In the genomic region with DNA sequence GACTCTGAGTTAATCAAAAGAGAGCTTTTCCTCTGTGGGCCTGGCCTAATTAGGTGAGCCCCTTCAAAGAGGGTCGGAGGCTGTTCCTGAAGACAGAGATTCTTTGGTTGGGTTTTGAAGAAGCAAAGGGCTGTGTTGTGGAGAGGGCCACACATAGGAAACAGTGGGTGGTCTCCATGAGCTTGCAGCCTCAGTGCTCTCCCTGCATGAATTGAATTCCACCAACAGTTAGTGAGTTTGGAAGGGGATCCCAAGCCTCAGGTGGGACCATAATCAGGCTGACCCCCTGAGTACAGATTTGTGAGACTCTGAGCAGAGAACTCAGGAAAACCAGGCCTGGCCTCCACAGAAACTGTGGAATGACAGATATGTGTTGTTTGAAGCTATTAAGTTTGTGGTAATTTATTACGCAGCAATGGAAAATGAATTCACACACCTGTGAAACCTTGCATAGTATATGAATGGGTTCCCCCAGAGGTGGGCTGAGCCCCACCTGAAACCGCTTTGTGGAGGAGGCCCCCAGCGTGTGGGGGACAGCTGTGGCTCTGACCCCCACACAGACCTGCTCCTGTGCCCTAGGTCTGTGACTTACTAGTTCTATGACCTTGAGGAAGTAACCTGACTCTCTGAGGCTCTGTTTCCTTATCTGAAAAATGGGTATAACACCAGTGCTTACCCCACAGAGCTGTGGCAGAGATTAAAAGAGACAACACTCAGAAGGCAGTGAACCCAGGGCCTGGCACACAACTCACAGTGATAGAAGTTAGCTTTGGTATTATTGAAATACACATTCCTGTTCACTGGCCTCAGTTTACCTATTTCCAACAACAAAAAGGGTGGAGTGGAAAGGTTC, we compare ENCODE assay signal across 1 cellular context.
TF ChIP-seq lines count a peak whose summit lies in the region.

No MANE protein-coding gene starts in this region.

TF ChIP-seq in K562, 482 proteins besides CTCF, POLR2A, EP300 and RAD21 (continued from another document):
- no peak for TF ChIP-seq TFE3 (CRISPR knock-in tag; IDR thresholded peaks at IDR 0.05)
- no peak for TF ChIP-seq THRB (CRISPR knock-in tag; conservative IDR thresholded peaks at IDR 0.05)
- TF ChIP-seq BCOR (IDR thresholded peaks at IDR 0.05): 0 out of 2 replicates have a peak, but pooled peaks have one; percentile 21
- no peak for TF ChIP-seq CHD2 (IDR thresholded peaks at IDR 0.05; ENCODE audit: low read depth, low read length)
- no peak for TF ChIP-seq RBM34 (IDR thresholded peaks at IDR 0.05; ENCODE audit: borderline replicate concordance, insufficient read depth, low read length)
- no peak for TF ChIP-seq ZNF644 (tag; IDR thresholded peaks at IDR 0.05; ENCODE audit: low read depth)
- TF ChIP-seq SMARCC2 (IDR thresholded peaks at IDR 0.05; ENCODE audit: low read depth): no peak
- no peak for TF ChIP-seq SMAD3 (CRISPR knock-in tag; conservative IDR thresholded peaks at IDR 0.05)
- peak; percentile 55 for TF ChIP-seq RBM25 (IDR thresholded peaks at IDR 0.05; ENCODE audit: low read depth, low read length, severe bottlenecking)
- no peak for TF ChIP-seq SOX6 (IDR thresholded peaks at IDR 0.05)
- no peak for TF ChIP-seq ZNF134 (CRISPR knock-in tag; conservative IDR thresholded peaks at IDR 0.05)
- TF ChIP-seq, protein P1, sequence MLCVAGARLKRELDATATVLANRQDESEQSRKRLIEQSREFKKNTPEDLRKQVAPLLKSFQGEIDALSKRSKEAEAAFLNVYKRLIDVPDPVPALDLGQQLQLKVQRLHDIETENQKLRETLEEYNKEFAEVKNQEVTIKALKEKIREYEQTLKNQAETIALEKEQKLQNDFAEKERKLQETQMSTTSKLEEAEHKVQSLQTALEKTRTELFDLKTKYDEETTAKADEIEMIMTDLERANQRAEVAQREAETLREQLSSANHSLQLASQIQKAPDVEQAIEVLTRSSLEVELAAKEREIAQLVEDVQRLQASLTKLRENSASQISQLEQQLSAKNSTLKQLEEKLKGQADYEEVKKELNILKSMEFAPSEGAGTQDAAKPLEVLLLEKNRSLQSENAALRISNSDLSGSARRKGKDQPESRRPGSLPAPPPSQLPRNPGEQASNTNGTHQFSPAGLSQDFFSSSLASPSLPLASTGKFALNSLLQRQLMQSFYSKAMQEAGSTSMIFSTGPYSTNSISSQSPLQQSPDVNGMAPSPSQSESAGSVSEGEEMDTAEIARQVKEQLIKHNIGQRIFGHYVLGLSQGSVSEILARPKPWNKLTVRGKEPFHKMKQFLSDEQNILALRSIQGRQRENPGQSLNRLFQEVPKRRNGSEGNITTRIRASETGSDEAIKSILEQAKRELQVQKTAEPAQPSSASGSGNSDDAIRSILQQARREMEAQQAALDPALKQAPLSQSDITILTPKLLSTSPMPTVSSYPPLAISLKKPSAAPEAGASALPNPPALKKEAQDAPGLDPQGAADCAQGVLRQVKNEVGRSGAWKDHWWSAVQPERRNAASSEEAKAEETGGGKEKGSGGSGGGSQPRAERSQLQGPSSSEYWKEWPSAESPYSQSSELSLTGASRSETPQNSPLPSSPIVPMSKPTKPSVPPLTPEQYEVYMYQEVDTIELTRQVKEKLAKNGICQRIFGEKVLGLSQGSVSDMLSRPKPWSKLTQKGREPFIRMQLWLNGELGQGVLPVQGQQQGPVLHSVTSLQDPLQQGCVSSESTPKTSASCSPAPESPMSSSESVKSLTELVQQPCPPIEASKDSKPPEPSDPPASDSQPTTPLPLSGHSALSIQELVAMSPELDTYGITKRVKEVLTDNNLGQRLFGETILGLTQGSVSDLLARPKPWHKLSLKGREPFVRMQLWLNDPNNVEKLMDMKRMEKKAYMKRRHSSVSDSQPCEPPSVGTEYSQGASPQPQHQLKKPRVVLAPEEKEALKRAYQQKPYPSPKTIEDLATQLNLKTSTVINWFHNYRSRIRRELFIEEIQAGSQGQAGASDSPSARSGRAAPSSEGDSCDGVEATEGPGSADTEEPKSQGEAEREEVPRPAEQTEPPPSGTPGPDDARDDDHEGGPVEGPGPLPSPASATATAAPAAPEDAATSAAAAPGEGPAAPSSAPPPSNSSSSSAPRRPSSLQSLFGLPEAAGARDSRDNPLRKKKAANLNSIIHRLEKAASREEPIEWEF (CRISPR knock-in tag; IDR thresholded peaks at IDR 0.05): no peak
- TF ChIP-seq RBM17 (IDR thresholded peaks at IDR 0.05; ENCODE audit: borderline replicate concordance, low read depth, low read length): no peak
- TF ChIP-seq RHOXF2B (CRISPR knock-in tag; conservative IDR thresholded peaks at IDR 0.05): no peak
- TF ChIP-seq, protein P2, sequence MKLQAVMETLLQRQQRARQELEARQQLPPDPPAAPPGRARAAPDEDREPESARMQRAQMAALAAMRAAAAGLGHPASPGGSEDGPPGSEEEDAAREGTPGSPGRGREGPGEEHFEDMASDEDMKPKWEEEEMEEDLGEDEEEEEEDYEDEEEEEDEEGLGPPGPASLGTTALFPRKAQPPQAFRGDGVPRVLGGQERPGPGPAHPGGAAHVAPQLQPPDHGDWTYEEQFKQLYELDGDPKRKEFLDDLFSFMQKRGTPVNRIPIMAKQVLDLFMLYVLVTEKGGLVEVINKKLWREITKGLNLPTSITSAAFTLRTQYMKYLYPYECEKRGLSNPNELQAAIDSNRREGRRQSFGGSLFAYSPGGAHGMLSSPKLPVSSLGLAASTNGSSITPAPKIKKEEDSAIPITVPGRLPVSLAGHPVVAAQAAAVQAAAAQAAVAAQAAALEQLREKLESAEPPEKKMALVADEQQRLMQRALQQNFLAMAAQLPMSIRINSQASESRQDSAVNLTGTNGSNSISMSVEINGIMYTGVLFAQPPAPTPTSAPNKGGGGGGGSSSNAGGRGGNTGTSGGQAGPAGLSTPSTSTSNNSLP (IDR thresholded peaks at IDR 0.05; ENCODE audit: borderline replicate concordance, low read depth, low read length): no peak
- TF ChIP-seq ZNF347 (CRISPR knock-in tag; IDR thresholded peaks at IDR 0.05; ENCODE audit: low read depth): no peak
TF ChIP-seq in K562: peak in this region for 3.
